In genomic region chr10:45376364-45376801, GRCh38 we compare ENCODE assay signal across 17 cellular contexts. TPM values are rescaled to one million over a fixed set of nuclear protein-coding genes. Genes with fewer than 3 reads are reported as not detected.
DNase-seq lines count a peak whose midpoint lies in the region; ATAC-seq and TF ChIP-seq lines count a peak whose summit lies in the region.
"Had no signal": no experiment of that assay in that cellular context is flagged by ENCODE, and none has a peak within 500 bp of the region (broad histone marks: within the 10 kb centered on the region; RNA-seq: fewer than 3 reads in every experiment).

No MANE protein-coding gene starts in this region.

- H3K27ac ChIP-seq in BLaER1, result no peak overlapping the region
- H3K27ac ChIP-seq: tibial nerve had no signal

- peak overlapping the region; percentile 39; the same call in 1 of the 2 replicates for H3K4me2 ChIP-seq in BLaER1

- no peak overlapping the region for H3K9ac ChIP-seq in BLaER1

- TF ChIP-seq CTCF in BE2C (IDR thresholded peaks at IDR 0.05; ENCODE audit: low read depth, low read length), result no peak

- H3K36me3 ChIP-seq in BLaER1 (peaks cover 6% of the 10 kb centered on the region; the same call in 1 of the 2 replicates), BE2C (no peaks in the 10 kb centered on the region)
- H3K36me3 ChIP-seq: Peyer's patch, tibial nerve had no signal

- no peaks in the 10 kb centered on the region; the same call in 1 of the 2 replicates for H3K27me3 ChIP-seq in BLaER1
- H3K27me3 ChIP-seq in BE2C, result peaks cover 45% of the 10 kb centered on the region
- H3K27me3 ChIP-seq: Peyer's patch had no signal

- no peak overlapping the region for H3K4me3 ChIP-seq in BLaER1
- H3K4me3 ChIP-seq in BE2C (ENCODE audit: low read depth, low read length), result no peak overlapping the region
- H3K4me3 ChIP-seq: lung had no signal

- peaks cover 5% of the 10 kb centered on the region; the same call in 1 of the 2 replicates for H4K20me1 ChIP-seq in BLaER1

- no peaks in the 10 kb centered on the region for H3K9me3 ChIP-seq in BLaER1
- H3K9me3 ChIP-seq in BE2C, result no peaks in the 10 kb centered on the region
- H3K9me3 ChIP-seq: Peyer's patch, tibial nerve had no signal

- no peak for ATAC-seq in GM19023 (IDR thresholded peaks at IDR 0.05; ENCODE audit: unreplicated experiment)
- ATAC-seq: HepG2 had no signal

- intact Hi-C loops in posterior cingulate gyrus (cut with DNase I), result no loop called here

- peaks cover 83% of the 10 kb centered on the region for H3K4me1 ChIP-seq in BLaER1
- no peaks in the 10 kb centered on the region for H3K4me1 ChIP-seq in BE2C

- DNase-seq in HPDE6-E6E7 (ENCODE audit: extremely low spot score) (peak; percentile 32), OCI-M1 (lab: John Stamatoyannopoulos, UW) (peak; percentile 94), germinal center (ENCODE audit: low spot score) (peak; percentile 45), BE2C (no peak), posterior cingulate gyrus (no peak)
- DNase-seq in stimulated activated CD4-positive, alpha-beta T cell treated with anti-CD3 and anti-CD28 coated beads, Interleukin-4, amount 100 ng/mL, for 4 hours, result no peak
- DNase-seq: foreskin melanocyte; NCI-H1417; NCI-H226; Peyer's patch; stimulated activated CD4-positive, alpha-beta T cell treated with anti-CD3 and anti-CD28 coated beads, Interleukin-1b, Interleukin-23, amount 100 ng/mL, for 48 hours had no signal

RNA-seq across cellular contexts. Expression of gene ALOX5, which starts 2.4 kb away (rescaled TPM):
- not detected for polyA plus RNA-seq in BE2C (2012; ENCODE audit: insufficient read depth, insufficient read length, low read depth)
- polyA plus RNA-seq: neural cell had no signal

Comparison
In these comparisons a context has a peak if more than half of its experiments do, and no peak if none do; other contexts are left out.
1. DNase-seq: peak in HPDE6-E6E7 (single experiment), OCI-M1 (single experiment) and germinal center (single experiment); none in BE2C (single experiment), posterior cingulate gyrus (0 of 10) and stimulated activated CD4-positive, alpha-beta T cell treated with anti-CD3 and anti-CD28 coated beads, Interleukin-4, amount 100 ng/mL, for 4 hours (0 of 2).